Comparison of ENCODE assay signal across 8 cellular contexts in genomic region chr1:230424440-230425251, GRCh38. TPM values are rescaled to one million over a fixed set of nuclear protein-coding genes. Genes with fewer than 3 reads are reported as not detected.
DNase-seq lines count a peak whose midpoint lies in the region; ATAC-seq and TF ChIP-seq lines count a peak whose summit lies in the region.

No MANE protein-coding gene starts in this region.

- H3K36me3 ChIP-seq in CD4-positive, alpha-beta memory T cell (ENCODE audit: insufficient read depth, low read length): no peaks in the 10 kb centered on the region
- H3K36me3 ChIP-seq in KMS-11 (ENCODE audit: insufficient read depth) (no peaks in the 10 kb centered on the region), body of pancreas (replicated peaks in 1 of 2; ENCODE audit: insufficient read depth in 1 of 2, low read depth in 2 of 2) (no peaks in the 10 kb centered on the region)

- DNase-seq in CD4-positive, alpha-beta memory T cell: no peak
- DNase-seq in body of pancreas (peak; percentile 40 to 50 (median 48)), naive B cell (no peak), amniotic stem cell (lab: John Stamatoyannopoulos, UW) (no peak), T-helper 9 cell (no peak)

- POLR2A ChIA-PET in CD4-positive, alpha-beta memory T cell (lab: Charles Lee; ENCODE audit: partially characterized antibody): no interaction called here

- no peaks in the 10 kb centered on the region for H4K20me1 ChIP-seq in KMS-11 (ENCODE audit: insufficient read depth)

- peaks cover 51 to 62% of the 10 kb centered on the region in 2 donors for H3K27me3 Mint-ChIP-seq in CD4-positive, alpha-beta memory T cell
- H3K27me3 Mint-ChIP-seq in naive B cell: peaks cover 58 to 65% (median 62%) of the 10 kb centered on the region in 3 donors

- ATAC-seq in body of pancreas (no peak), naive B cell (ENCODE audit: low read depth in 2 of 2) (no peak), GM19324 (IDR thresholded peaks at IDR 0.05; ENCODE audit: low FRiP score, unreplicated experiment) (no peak), HG02623 (IDR thresholded peaks at IDR 0.05; ENCODE audit: unreplicated experiment) (no peak)

- no peak for TF ChIP-seq CTCF in KMS-11 (conservative IDR thresholded peaks at IDR 0.05; ENCODE audit: low read depth, low read length)
- TF ChIP-seq CTCF in body of pancreas (IDR thresholded peaks at IDR 0.05): peak in 1 of 7 experiments; percentile 10

- no peak overlapping the region for H3K4me3 ChIP-seq in CD4-positive, alpha-beta memory T cell (ENCODE audit: low read length in 2 of 2)
- H3K4me3 ChIP-seq in KMS-11 (IDR thresholded peaks at IDR 0.05; ENCODE audit: insufficient read depth, low read depth, low read length) (no peak overlapping the region), body of pancreas (peak overlapping the region in 1 of 2 donors; percentile 43)

- peak overlapping the region; percentile 38 to 74 (median 63) for H3K4me3 Mint-ChIP-seq in CD4-positive, alpha-beta memory T cell
- H3K4me3 Mint-ChIP-seq in naive B cell: peak overlapping the region; percentile 54 to 89 (median 67)

- 6 to 7% methylated on average over 30 of the region's 30 CpGs for WGBS in body of pancreas, 2 donors

- H3K4me1 ChIP-seq in CD4-positive, alpha-beta memory T cell (ENCODE audit: insufficient read depth, low read length): peaks cover 6% of the 10 kb centered on the region
- no peaks in the 10 kb centered on the region for H3K4me1 ChIP-seq in KMS-11 (ENCODE audit: low read depth, poor library complexity, severe bottlenecking)
- H3K4me1 ChIP-seq in body of pancreas: peaks cover 27% of the 10 kb centered on the region

- peaks cover 4 to 18% (median 11%) of the 10 kb centered on the region in 4 donors for H3K4me1 Mint-ChIP-seq in CD4-positive, alpha-beta memory T cell
- H3K4me1 Mint-ChIP-seq in naive B cell: peaks cover 12 to 19% (median 14%) of the 10 kb centered on the region in 3 donors

- no peak overlapping the region for H3K9ac ChIP-seq in KMS-11

- CTCF ChIA-PET in CD4-positive, alpha-beta memory T cell (lab: Charles Lee; ENCODE audit: partially characterized antibody): no interaction called here

- H3K27ac ChIP-seq in CD4-positive, alpha-beta memory T cell (ENCODE audit: low read depth, low read length): no peak overlapping the region
- no peak overlapping the region for H3K27ac ChIP-seq in KMS-11
- H3K27ac ChIP-seq in body of pancreas: peak overlapping the region in 2 of 4 donors; percentile 36 to 48

- peaks cover 32% of the 10 kb centered on the region for H3K27me3 ChIP-seq in CD4-positive, alpha-beta memory T cell (ENCODE audit: insufficient read depth, low read length)
- H3K27me3 ChIP-seq in KMS-11 (ENCODE audit: insufficient read depth, low read depth): no peaks in the 10 kb centered on the region
- H3K27me3 ChIP-seq in body of pancreas: no peaks in the 10 kb centered on the region

- peak in 2 of 3 donors; percentile 20 to 32 for TF ChIP-seq POLR2A in body of pancreas (IDR thresholded peaks at IDR 0.05)

- no peak overlapping the region for H2AFZ ChIP-seq in KMS-11 (ENCODE audit: low read depth)

- H3K79me2 ChIP-seq in KMS-11 (ENCODE audit: insufficient read depth, low read depth): no peaks in the 10 kb centered on the region

- peaks cover 0 to 22% (median 10%) of the 10 kb centered on the region in 8 donors for H3K9me3 Mint-ChIP-seq in CD4-positive, alpha-beta memory T cell
- H3K9me3 Mint-ChIP-seq in naive B cell: peaks cover 8 to 32% (median 17%) of the 10 kb centered on the region in 7 donors

- no peak overlapping the region for H3K27ac Mint-ChIP-seq in CD4-positive, alpha-beta memory T cell
- H3K27ac Mint-ChIP-seq in naive B cell: peak overlapping the region in 1 of 6 donors; percentile 69

- H3K36me3 Mint-ChIP-seq in CD4-positive, alpha-beta memory T cell: peaks cover 0 to 4% of the 10 kb centered on the region in 2 donors
- peaks cover 4 to 28% of the 10 kb centered on the region in 2 donors for H3K36me3 Mint-ChIP-seq in naive B cell

- intact Hi-C loops in CD4-positive, alpha-beta memory T cell (cut with micrococcal nuclease): no loop called here
- intact Hi-C loops in body of pancreas (cut with DNase I): no loop called here

- peak overlapping the region; percentile 43; the same call in 1 of the 2 replicates for H3K4me2 ChIP-seq in KMS-11

- no peaks in the 10 kb centered on the region for H3K9me3 ChIP-seq in CD4-positive, alpha-beta memory T cell (ENCODE audit: control insufficient read depth in 1 of 2, low read length in 2 of 2)
- H3K9me3 ChIP-seq in body of pancreas: no peaks in the 10 kb centered on the region

RNA-seq across cellular contexts. Expression of gene PGBD5, which starts 1.5 kb away (rescaled TPM):
- total RNA-seq in CD4-positive, alpha-beta memory T cell: not detected
- polyA plus RNA-seq in CD4-positive, alpha-beta memory T cell: not detected
- total RNA-seq in body of pancreas: 1 to 10 TPM; 2.6 to 4.3 TPM
- polyA plus RNA-seq in naive B cell (ENCODE audit: low read depth in 6 of 6): not detected

Comparison
In these comparisons a context has a peak if more than half of its experiments do, and no peak if none do; other contexts are left out.
1. DNase-seq: peak in body of pancreas (4 of 4); none in CD4-positive, alpha-beta memory T cell (0 of 5), naive B cell (single experiment), amniotic stem cell (single experiment) and T-helper 9 cell (single experiment).